Comparison of ENCODE assay signal across 1 cellular context in genomic region chr12:56645717-56646446, GRCh38.
TF ChIP-seq lines count a peak whose summit lies in the region.

Gene ATP5F1B (minus strand): TSS chr12:56645984. CDS start chr12:56645963, 21 bp downstream.

TF ChIP-seq in HepG2, 621 proteins besides CTCF, POLR2A, EP300 and RAD21 (continued from another document and continues in another):
- TF ChIP-seq HNRNPK (IDR thresholded peaks at IDR 0.05; ENCODE audit: low read depth, low read length, poor library complexity, severe bottlenecking) (no peak), GATAD1 (CRISPR knock-in tag; IDR thresholded peaks at IDR 0.05) (peak; percentile 77), ZNF138 (CRISPR knock-in tag; IDR thresholded peaks at IDR 0.05; ENCODE audit: low read depth) (0 out of 2 replicates have a peak, but pooled peaks have one; percentile 72), PTBP1 (IDR thresholded peaks at IDR 0.05; ENCODE audit: low read depth, low read length, poor library complexity, severe bottlenecking) (no peak), ZNF382 (CRISPR knock-in tag; IDR thresholded peaks at IDR 0.05; ENCODE audit: borderline replicate concordance) (no peak), ZNF790 (CRISPR knock-in tag; IDR thresholded peaks at IDR 0.05; ENCODE audit: borderline replicate concordance) (no peak), HINFP (CRISPR knock-in tag; IDR thresholded peaks at IDR 0.05; ENCODE audit: low read depth) (peak; percentile 84; the same call in 1 of the 2 replicates), MIXL1 (CRISPR knock-in tag; IDR thresholded peaks at IDR 0.05) (peak; percentile 91), PHF21A (CRISPR knock-in tag; IDR thresholded peaks at IDR 0.05) (no peak; the same call in 1 of the 2 replicates), ZNF44 (CRISPR knock-in tag; IDR thresholded peaks at IDR 0.05) (no peak), ZNF17 (CRISPR knock-in tag; IDR thresholded peaks at IDR 0.05) (no peak), RFXAP (CRISPR knock-in tag; IDR thresholded peaks at IDR 0.05; ENCODE audit: borderline replicate concordance) (peak; percentile 66; the same call in 1 of the 2 replicates), NFKB2 (CRISPR knock-in tag; IDR thresholded peaks at IDR 0.05; ENCODE audit: borderline replicate concordance) (peak; percentile 93; the same call in 1 of the 2 replicates), HOXA9 (CRISPR knock-in tag; IDR thresholded peaks at IDR 0.05; ENCODE audit: borderline replicate concordance) (no peak), ZFP1 (CRISPR knock-in tag; IDR thresholded peaks at IDR 0.05) (no peak), MEIS2 (CRISPR knock-in tag; IDR thresholded peaks at IDR 0.05) (peak; percentile 76; the same call in 1 of the 2 replicates), POLR2G (IDR thresholded peaks at IDR 0.05; ENCODE audit: low read depth, low read length) (peak; percentile 99), ATF7 (IDR thresholded peaks at IDR 0.05) (no peak), ATF7 (CRISPR knock-in tag; IDR thresholded peaks at IDR 0.05) (no peak), STAT5B (CRISPR knock-in tag; IDR thresholded peaks at IDR 0.05) (peak; percentile 47; the same call in 1 of the 2 replicates), ZNF773 (CRISPR knock-in tag; IDR thresholded peaks at IDR 0.05; ENCODE audit: borderline replicate concordance) (0 out of 2 replicates have a peak, but pooled peaks have one; percentile 74)
- TF ChIP-seq, protein P1, sequence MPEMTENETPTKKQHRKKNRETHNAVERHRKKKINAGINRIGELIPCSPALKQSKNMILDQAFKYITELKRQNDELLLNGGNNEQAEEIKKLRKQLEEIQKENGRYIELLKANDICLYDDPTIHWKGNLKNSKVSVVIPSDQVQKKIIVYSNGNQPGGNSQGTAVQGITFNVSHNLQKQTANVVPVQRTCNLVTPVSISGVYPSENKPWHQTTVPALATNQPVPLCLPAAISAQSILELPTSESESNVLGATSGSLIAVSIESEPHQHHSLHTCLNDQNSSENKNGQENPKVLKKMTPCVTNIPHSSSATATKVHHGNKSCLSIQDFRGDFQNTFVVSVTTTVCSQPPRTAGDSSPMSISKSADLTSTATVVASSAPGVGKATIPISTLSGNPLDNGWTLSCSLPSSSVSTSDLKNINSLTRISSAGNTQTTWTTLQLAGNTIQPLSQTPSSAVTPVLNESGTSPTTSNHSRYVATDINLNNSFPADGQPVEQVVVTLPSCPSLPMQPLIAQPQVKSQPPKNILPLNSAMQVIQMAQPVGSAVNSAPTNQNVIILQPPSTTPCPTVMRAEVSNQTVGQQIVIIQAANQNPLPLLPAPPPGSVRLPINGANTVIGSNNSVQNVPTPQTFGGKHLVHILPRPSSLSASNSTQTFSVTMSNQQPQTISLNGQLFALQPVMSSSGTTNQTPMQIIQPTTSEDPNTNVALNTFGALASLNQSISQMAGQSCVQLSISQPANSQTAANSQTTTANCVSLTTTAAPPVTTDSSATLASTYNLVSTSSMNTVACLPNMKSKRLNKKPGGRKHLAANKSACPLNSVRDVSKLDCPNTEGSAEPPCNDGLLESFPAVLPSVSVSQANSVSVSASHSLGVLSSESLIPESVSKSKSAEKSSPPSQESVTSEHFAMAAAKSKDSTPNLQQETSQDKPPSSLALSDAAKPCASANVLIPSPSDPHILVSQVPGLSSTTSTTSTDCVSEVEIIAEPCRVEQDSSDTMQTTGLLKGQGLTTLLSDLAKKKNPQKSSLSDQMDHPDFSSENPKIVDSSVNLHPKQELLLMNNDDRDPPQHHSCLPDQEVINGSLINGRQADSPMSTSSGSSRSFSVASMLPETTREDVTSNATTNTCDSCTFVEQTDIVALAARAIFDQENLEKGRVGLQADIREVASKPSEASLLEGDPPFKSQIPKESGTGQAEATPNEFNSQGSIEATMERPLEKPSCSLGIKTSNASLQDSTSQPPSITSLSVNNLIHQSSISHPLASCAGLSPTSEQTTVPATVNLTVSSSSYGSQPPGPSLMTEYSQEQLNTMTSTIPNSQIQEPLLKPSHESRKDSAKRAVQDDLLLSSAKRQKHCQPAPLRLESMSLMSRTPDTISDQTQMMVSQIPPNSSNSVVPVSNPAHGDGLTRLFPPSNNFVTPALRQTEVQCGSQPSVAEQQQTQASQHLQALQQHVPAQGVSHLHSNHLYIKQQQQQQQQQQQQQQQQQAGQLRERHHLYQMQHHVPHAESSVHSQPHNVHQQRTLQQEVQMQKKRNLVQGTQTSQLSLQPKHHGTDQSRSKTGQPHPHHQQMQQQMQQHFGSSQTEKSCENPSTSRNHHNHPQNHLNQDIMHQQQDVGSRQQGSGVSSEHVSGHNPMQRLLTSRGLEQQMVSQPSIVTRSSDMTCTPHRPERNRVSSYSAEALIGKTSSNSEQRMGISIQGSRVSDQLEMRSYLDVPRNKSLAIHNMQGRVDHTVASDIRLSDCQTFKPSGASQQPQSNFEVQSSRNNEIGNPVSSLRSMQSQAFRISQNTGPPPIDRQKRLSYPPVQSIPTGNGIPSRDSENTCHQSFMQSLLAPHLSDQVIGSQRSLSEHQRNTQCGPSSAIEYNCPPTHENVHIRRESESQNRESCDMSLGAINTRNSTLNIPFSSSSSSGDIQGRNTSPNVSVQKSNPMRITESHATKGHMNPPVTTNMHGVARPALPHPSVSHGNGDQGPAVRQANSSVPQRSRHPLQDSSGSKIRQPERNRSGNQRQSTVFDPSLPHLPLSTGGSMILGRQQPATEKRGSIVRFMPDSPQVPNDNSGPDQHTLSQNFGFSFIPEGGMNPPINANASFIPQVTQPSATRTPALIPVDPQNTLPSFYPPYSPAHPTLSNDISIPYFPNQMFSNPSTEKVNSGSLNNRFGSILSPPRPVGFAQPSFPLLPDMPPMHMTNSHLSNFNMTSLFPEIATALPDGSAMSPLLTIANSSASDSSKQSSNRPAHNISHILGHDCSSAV (CRISPR knock-in tag; IDR thresholded peaks at IDR 0.05; ENCODE audit: borderline replicate concordance), result no peak
- TF ChIP-seq, protein P2, sequence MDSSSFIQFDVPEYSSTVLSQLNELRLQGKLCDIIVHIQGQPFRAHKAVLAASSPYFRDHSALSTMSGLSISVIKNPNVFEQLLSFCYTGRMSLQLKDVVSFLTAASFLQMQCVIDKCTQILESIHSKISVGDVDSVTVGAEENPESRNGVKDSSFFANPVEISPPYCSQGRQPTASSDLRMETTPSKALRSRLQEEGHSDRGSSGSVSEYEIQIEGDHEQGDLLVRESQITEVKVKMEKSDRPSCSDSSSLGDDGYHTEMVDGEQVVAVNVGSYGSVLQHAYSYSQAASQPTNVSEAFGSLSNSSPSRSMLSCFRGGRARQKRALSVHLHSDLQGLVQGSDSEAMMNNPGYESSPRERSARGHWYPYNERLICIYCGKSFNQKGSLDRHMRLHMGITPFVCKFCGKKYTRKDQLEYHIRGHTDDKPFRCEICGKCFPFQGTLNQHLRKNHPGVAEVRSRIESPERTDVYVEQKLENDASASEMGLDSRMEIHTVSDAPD (CRISPR knock-in tag; IDR thresholded peaks at IDR 0.05), result no peak
- TF ChIP-seq, protein P3, sequence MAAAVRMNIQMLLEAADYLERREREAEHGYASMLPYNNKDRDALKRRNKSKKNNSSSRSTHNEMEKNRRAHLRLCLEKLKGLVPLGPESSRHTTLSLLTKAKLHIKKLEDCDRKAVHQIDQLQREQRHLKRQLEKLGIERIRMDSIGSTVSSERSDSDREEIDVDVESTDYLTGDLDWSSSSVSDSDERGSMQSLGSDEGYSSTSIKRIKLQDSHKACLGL (CRISPR knock-in tag; IDR thresholded peaks at IDR 0.05), result no peak; the same call in 1 of the 2 replicates
- TF ChIP-seq, protein P4, sequence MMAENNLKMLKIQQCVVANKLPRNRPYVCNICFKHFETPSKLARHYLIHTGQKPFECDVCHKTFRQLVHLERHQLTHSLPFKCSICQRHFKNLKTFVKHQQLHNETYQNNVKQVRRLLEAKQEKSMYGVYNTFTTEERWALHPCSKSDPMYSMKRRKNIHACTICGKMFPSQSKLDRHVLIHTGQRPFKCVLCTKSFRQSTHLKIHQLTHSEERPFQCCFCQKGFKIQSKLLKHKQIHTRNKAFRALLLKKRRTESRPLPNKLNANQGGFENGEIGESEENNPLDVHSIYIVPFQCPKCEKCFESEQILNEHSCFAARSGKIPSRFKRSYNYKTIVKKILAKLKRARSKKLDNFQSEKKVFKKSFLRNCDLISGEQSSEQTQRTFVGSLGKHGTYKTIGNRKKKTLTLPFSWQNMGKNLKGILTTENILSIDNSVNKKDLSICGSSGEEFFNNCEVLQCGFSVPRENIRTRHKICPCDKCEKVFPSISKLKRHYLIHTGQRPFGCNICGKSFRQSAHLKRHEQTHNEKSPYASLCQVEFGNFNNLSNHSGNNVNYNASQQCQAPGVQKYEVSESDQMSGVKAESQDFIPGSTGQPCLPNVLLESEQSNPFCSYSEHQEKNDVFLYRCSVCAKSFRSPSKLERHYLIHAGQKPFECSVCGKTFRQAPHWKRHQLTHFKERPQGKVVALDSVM (CRISPR knock-in tag; IDR thresholded peaks at IDR 0.05), result peak; percentile 64
- TF ChIP-seq, protein P5, sequence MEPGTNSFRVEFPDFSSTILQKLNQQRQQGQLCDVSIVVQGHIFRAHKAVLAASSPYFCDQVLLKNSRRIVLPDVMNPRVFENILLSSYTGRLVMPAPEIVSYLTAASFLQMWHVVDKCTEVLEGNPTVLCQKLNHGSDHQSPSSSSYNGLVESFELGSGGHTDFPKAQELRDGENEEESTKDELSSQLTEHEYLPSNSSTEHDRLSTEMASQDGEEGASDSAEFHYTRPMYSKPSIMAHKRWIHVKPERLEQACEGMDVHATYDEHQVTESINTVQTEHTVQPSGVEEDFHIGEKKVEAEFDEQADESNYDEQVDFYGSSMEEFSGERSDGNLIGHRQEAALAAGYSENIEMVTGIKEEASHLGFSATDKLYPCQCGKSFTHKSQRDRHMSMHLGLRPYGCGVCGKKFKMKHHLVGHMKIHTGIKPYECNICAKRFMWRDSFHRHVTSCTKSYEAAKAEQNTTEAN (CRISPR knock-in tag; conservative IDR thresholded peaks at IDR 0.05), result peak; percentile 50; the same call in 1 of the 2 replicates
- TF ChIP-seq, protein P6, sequence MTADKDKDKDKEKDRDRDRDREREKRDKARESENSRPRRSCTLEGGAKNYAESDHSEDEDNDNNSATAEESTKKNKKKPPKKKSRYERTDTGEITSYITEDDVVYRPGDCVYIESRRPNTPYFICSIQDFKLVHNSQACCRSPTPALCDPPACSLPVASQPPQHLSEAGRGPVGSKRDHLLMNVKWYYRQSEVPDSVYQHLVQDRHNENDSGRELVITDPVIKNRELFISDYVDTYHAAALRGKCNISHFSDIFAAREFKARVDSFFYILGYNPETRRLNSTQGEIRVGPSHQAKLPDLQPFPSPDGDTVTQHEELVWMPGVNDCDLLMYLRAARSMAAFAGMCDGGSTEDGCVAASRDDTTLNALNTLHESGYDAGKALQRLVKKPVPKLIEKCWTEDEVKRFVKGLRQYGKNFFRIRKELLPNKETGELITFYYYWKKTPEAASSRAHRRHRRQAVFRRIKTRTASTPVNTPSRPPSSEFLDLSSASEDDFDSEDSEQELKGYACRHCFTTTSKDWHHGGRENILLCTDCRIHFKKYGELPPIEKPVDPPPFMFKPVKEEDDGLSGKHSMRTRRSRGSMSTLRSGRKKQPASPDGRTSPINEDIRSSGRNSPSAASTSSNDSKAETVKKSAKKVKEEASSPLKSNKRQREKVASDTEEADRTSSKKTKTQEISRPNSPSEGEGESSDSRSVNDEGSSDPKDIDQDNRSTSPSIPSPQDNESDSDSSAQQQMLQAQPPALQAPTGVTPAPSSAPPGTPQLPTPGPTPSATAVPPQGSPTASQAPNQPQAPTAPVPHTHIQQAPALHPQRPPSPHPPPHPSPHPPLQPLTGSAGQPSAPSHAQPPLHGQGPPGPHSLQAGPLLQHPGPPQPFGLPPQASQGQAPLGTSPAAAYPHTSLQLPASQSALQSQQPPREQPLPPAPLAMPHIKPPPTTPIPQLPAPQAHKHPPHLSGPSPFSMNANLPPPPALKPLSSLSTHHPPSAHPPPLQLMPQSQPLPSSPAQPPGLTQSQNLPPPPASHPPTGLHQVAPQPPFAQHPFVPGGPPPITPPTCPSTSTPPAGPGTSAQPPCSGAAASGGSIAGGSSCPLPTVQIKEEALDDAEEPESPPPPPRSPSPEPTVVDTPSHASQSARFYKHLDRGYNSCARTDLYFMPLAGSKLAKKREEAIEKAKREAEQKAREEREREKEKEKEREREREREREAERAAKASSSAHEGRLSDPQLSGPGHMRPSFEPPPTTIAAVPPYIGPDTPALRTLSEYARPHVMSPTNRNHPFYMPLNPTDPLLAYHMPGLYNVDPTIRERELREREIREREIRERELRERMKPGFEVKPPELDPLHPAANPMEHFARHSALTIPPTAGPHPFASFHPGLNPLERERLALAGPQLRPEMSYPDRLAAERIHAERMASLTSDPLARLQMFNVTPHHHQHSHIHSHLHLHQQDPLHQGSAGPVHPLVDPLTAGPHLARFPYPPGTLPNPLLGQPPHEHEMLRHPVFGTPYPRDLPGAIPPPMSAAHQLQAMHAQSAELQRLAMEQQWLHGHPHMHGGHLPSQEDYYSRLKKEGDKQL (CRISPR knock-in tag; IDR thresholded peaks at IDR 0.05; ENCODE audit: low read depth), result no peak
- TF ChIP-seq, protein P7, sequence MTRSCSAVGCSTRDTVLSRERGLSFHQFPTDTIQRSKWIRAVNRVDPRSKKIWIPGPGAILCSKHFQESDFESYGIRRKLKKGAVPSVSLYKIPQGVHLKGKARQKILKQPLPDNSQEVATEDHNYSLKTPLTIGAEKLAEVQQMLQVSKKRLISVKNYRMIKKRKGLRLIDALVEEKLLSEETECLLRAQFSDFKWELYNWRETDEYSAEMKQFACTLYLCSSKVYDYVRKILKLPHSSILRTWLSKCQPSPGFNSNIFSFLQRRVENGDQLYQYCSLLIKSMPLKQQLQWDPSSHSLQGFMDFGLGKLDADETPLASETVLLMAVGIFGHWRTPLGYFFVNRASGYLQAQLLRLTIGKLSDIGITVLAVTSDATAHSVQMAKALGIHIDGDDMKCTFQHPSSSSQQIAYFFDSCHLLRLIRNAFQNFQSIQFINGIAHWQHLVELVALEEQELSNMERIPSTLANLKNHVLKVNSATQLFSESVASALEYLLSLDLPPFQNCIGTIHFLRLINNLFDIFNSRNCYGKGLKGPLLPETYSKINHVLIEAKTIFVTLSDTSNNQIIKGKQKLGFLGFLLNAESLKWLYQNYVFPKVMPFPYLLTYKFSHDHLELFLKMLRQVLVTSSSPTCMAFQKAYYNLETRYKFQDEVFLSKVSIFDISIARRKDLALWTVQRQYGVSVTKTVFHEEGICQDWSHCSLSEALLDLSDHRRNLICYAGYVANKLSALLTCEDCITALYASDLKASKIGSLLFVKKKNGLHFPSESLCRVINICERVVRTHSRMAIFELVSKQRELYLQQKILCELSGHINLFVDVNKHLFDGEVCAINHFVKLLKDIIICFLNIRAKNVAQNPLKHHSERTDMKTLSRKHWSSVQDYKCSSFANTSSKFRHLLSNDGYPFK (CRISPR knock-in tag; IDR thresholded peaks at IDR 0.05; ENCODE audit: borderline replicate concordance), result peak; percentile 83; the same call in 1 of the 2 replicates
